In genomic region chr22:42639541-42640241, GRCh38 we compare ENCODE assay signal across 1 cellular context.
TF ChIP-seq lines count a peak whose summit lies in the region.

No MANE protein-coding gene starts in this region.

TF ChIP-seq in GM12878, 131 proteins besides CTCF, POLR2A, EP300 and RAD21:
- TF ChIP-seq ZSCAN29 (IDR thresholded peaks at IDR 0.05), result no peak
- no peak for TF ChIP-seq E2F8 (IDR thresholded peaks at IDR 0.05; ENCODE audit: low read depth, partially characterized antibody)
- TF ChIP-seq MXI1 (IDR thresholded peaks at IDR 0.05; ENCODE audit: low read depth, low read length), result no peak
- TF ChIP-seq E4F1 (IDR thresholded peaks at IDR 0.05; ENCODE audit: borderline replicate concordance, partially characterized antibody), result no peak
- no peak for TF ChIP-seq PKNOX1 (IDR thresholded peaks at IDR 0.05)
- no peak for TF ChIP-seq IKZF1 (conservative IDR thresholded peaks at IDR 0.05)
- TF ChIP-seq SREBF1 (IDR thresholded peaks at IDR 0.05; ENCODE audit: low read length), result no peak
- TF ChIP-seq POLR2AphosphoS5 (IDR thresholded peaks at IDR 0.05; ENCODE audit: low read length), result no peak
- TF ChIP-seq NRF1 (conservative IDR thresholded peaks at IDR 0.05; ENCODE audit: low read depth, low read length), result no peak
TF ChIP-seq in GM12878: peak in this region for 0.
